Comparison of ENCODE assay signal across 22 cellular contexts in genomic region chr2:165294912-165295311, GRCh38. TPM values are rescaled to one million over a fixed set of nuclear protein-coding genes. Genes with fewer than 3 reads are reported as not detected.
DNase-seq lines count a peak whose midpoint lies in the region; ATAC-seq and TF ChIP-seq lines count a peak whose summit lies in the region.
"Had no signal": no experiment of that assay in that cellular context is flagged by ENCODE, and none has a peak within 500 bp of the region (broad histone marks: within the 10 kb centered on the region; RNA-seq: fewer than 3 reads in every experiment).

No MANE protein-coding gene starts in this region.

- H3K27me3 ChIP-seq in SU-DHL-6 (ENCODE audit: low read length) (no peaks in the 10 kb centered on the region), hepatocyte (no peaks in the 10 kb centered on the region), smooth muscle cell (ENCODE audit: low read depth) (no peaks in the 10 kb centered on the region)

- H3K4me2 ChIP-seq in SU-DHL-6 (ENCODE audit: low read depth, low read length, poor library complexity, severe bottlenecking) (no peak overlapping the region), hepatocyte (peak overlapping the region; percentile 65), smooth muscle cell (no peak overlapping the region)

- no peaks in the 10 kb centered on the region for H3K36me3 ChIP-seq in SU-DHL-6 (ENCODE audit: low read length)
- H3K36me3 ChIP-seq in hepatocyte (replicated peaks; ENCODE audit: insufficient read depth, low read depth) = no peaks in the 10 kb centered on the region
- no peaks in the 10 kb centered on the region for H3K36me3 ChIP-seq in smooth muscle cell (ENCODE audit: low read depth)

- H3K4me3 ChIP-seq in SU-DHL-6 (ENCODE audit: insufficient read depth, low read length, poor library complexity, severe bottlenecking) = no peak overlapping the region
- no peak overlapping the region for H3K4me3 ChIP-seq in hepatocyte
- H3K4me3 ChIP-seq in smooth muscle cell = peak overlapping the region; percentile 43

- no peak for ATAC-seq in HG03565 (IDR thresholded peaks at IDR 0.05; ENCODE audit: unreplicated experiment)

- H2AFZ ChIP-seq in SU-DHL-6 (ENCODE audit: low read depth, low read length, severe bottlenecking) = peak overlapping the region; percentile 48
- peak overlapping the region; percentile 3 for H2AFZ ChIP-seq in hepatocyte
- H2AFZ ChIP-seq in smooth muscle cell (ENCODE audit: low read depth) = peak overlapping the region; percentile 94

- no peak for TF ChIP-seq CTCF in SU-DHL-6 (IDR thresholded peaks at IDR 0.05; ENCODE audit: insufficient read depth, low read length, poor library complexity, severe bottlenecking)
- TF ChIP-seq CTCF in hepatocyte (IDR thresholded peaks at IDR 0.05; ENCODE audit: poor library complexity) = no peak
- no peak for TF ChIP-seq CTCF in smooth muscle cell (IDR thresholded peaks at IDR 0.05; ENCODE audit: borderline replicate concordance, insufficient read depth, poor library complexity, severe bottlenecking)

- H3K9ac ChIP-seq in SU-DHL-6 (ENCODE audit: low read length) (no peak overlapping the region), smooth muscle cell (ENCODE audit: low read depth) (no peak overlapping the region)

- no peaks in the 10 kb centered on the region for H3K9me2 ChIP-seq in SU-DHL-6 (replicated peaks; ENCODE audit: insufficient read depth, low read length)
- no peaks in the 10 kb centered on the region for H3K9me2 ChIP-seq in hepatocyte (replicated peaks; ENCODE audit: insufficient read depth)

- no peaks in the 10 kb centered on the region for H3F3A ChIP-seq in SU-DHL-6 (ENCODE audit: insufficient read depth)
- no peaks in the 10 kb centered on the region for H3F3A ChIP-seq in smooth muscle cell (ENCODE audit: low read depth)

- H3K27ac ChIP-seq in SU-DHL-6 (ENCODE audit: low read depth, low read length) = no peak overlapping the region
- H3K27ac ChIP-seq in hepatocyte = no peak overlapping the region
- H3K27ac ChIP-seq in smooth muscle cell (ENCODE audit: low read depth) = no peak overlapping the region
- H3K27ac ChIP-seq: 22Rv1, HL-60 had no signal

- no peaks in the 10 kb centered on the region for H3K9me3 ChIP-seq in SU-DHL-6 (ENCODE audit: insufficient read depth, low read length)
- H3K9me3 ChIP-seq in hepatocyte (ENCODE audit: low read depth) = no peaks in the 10 kb centered on the region
- no peaks in the 10 kb centered on the region for H3K9me3 ChIP-seq in smooth muscle cell (replicated peaks; ENCODE audit: low read depth)

- H3K79me2 ChIP-seq in SU-DHL-6 (ENCODE audit: insufficient read depth, low read length) (no peaks in the 10 kb centered on the region), hepatocyte (no peaks in the 10 kb centered on the region), smooth muscle cell (ENCODE audit: low read depth) (no peaks in the 10 kb centered on the region)

- H3K4me1 ChIP-seq in hepatocyte (ENCODE audit: insufficient read depth) (peaks cover 3% of the 10 kb centered on the region), smooth muscle cell (ENCODE audit: low read depth) (no peaks in the 10 kb centered on the region)

- 84% methylated on average over 5 of the region's 5 CpGs for WGBS in hepatocyte (ENCODE audit: low lambda C conversion rate, missing lambda C conversion rate)
- 90% methylated on average over 5 of the region's 5 CpGs for WGBS in smooth muscle cell (ENCODE audit: low lambda C conversion rate)

- H4K20me1 ChIP-seq in SU-DHL-6 (ENCODE audit: low read depth, low read length) (no peaks in the 10 kb centered on the region), hepatocyte (ENCODE audit: insufficient read depth, poor library complexity, severe bottlenecking) (no peaks in the 10 kb centered on the region), smooth muscle cell (ENCODE audit: low read depth) (no peaks in the 10 kb centered on the region)

- peak; percentile 32 to 70 for DNase-seq in NCI-H2081 (lab: John Stamatoyannopoulos, UW)
- no peak for DNase-seq in NCI-H2081 treated with DMSO at 0.1 percent for 48 hours (lab: John Stamatoyannopoulos, UW)
- no peak for DNase-seq in hepatocyte (ENCODE audit: low spot score)
- no peak for DNase-seq in smooth muscle cell (lab: John Stamatoyannopoulos, UW; ENCODE audit: unreplicated experiment)
- no peak for DNase-seq in activated T-cell treated with anti-CD3 and anti-CD28 coated beads, Interleukin-2, amount 50 U/mL, for 48 hours
- DNase-seq in NCI-H226 = no peak
- DNase-seq: Calu3, DMS79 treated with DMSO at 0.1 percent for 48 hours, GF-D8, GOT3, KG1, MM.1S, NCI-H1105 treated with DMSO at 0.1 percent for 48 hours, NCI-H187, NCI-H2171 treated with DMSO at 0.1 percent for 48 hours, NCI-H524, SIG-M5 had no signal

RNA-seq across cellular contexts. Expression of gene SCN2A, which starts 55.7 kb away (rescaled TPM):
- total RNA-seq in hepatocyte (2.9 and 5.3 TPM in 2 replicates), smooth muscle cell (0.27 and 0.58 TPM in 2 replicates)
- polyA plus RNA-seq in hepatocyte (0.86 and 1.4 TPM in 2 replicates), smooth muscle cell (0.17 and 0.53 TPM in 2 replicates)
- polyA plus RNA-seq: CD14-positive monocyte had no signal

Comparison
In these comparisons a context has a peak if more than half of its experiments do, and no peak if none do; other contexts are left out.
1. DNase-seq: peak in NCI-H2081 (2 of 2); none in NCI-H2081 treated with DMSO at 0.1 percent for 48 hours (single experiment), hepatocyte (single experiment), smooth muscle cell (single experiment), activated T-cell treated with anti-CD3 and anti-CD28 coated beads, Interleukin-2, amount 50 U/mL, for 48 hours (0 of 2) and NCI-H226 (single experiment).
2. H2AFZ ChIP-seq: peak in every context shown above with its lines; median percentile 94 in smooth muscle cell; 48 in SU-DHL-6; 3 in hepatocyte.